ENCODE assay signal across 10 cellular contexts in genomic region chr16:85276258-85276657, GRCh38.
DNase-seq lines count a peak whose midpoint lies in the region; ATAC-seq and TF ChIP-seq lines count a peak whose summit lies in the region.
"Had no signal": no experiment of that assay in that cellular context is flagged by ENCODE, and none has a peak within 500 bp of the region (broad histone marks: within the 10 kb centered on the region; RNA-seq: fewer than 3 reads in every experiment).

No MANE protein-coding gene starts in this region.

- POLR2A ChIA-PET in activated CD4-positive, alpha-beta T cell treated with anti-CD3 and anti-CD28 coated beads, Interleukin-2, amount 10 ng/mL, durations not matched to agents 7 days and 5 days (lab: Charles Lee), result no interaction called here

- no peak overlapping the region for H3K14ac ChIP-seq in mesenchymal stem cell (ENCODE audit: low read length in 2 of 2)

- no peak overlapping the region for H3K4me3 Mint-ChIP-seq in activated CD4-positive, alpha-beta T cell treated with anti-CD3 and anti-CD28 coated beads, Interleukin-2, amount 10 ng/mL, durations not matched to agents 7 days and 5 days
- H3K4me3 Mint-ChIP-seq in activated T-cell treated with anti-CD3 and anti-CD28 coated beads, Interleukin-2, amount 50 U/mL, for 24 hours, result no peak overlapping the region
- H3K4me3 Mint-ChIP-seq: CD4-positive, alpha-beta memory T cell had no signal

- H3K27me3 Mint-ChIP-seq in activated CD4-positive, alpha-beta T cell treated with anti-CD3 and anti-CD28 coated beads, Interleukin-2, amount 10 ng/mL, durations not matched to agents 7 days and 5 days, result no peaks in the 10 kb centered on the region
- peaks cover 3% of the 10 kb centered on the region for H3K27me3 Mint-ChIP-seq in activated T-cell treated with anti-CD3 and anti-CD28 coated beads, Interleukin-2, amount 50 U/mL, for 24 hours

- H3K4me3 ChIP-seq in right cardiac atrium (ENCODE audit: low read length) (no peak overlapping the region), WERI-Rb-1 (ENCODE audit: low read depth, low read length) (no peak overlapping the region), mesenchymal stem cell (ENCODE audit: insufficient read depth in 1 of 2, low read depth in 1 of 2, low read length in 2 of 2) (no peak overlapping the region)

- H3K4ac ChIP-seq in mesenchymal stem cell (ENCODE audit: low read depth in 1 of 2, low read length in 2 of 2), result no peak overlapping the region

- H4K8ac ChIP-seq in mesenchymal stem cell (ENCODE audit: low read length), result peak overlapping the region; percentile 7

- H2BK12ac ChIP-seq in mesenchymal stem cell (ENCODE audit: low read length in 2 of 2), result peak overlapping the region in 1 of 2 experiments; percentile 21

- H2AFZ ChIP-seq in mesenchymal stem cell (ENCODE audit: low read depth, low read length), result no peak overlapping the region

- peaks cover 6% of the 10 kb centered on the region for H3K4me1 ChIP-seq in right cardiac atrium (ENCODE audit: control insufficient read depth, insufficient read depth, low read length)
- peaks cover 4% of the 10 kb centered on the region for H3K4me1 ChIP-seq in mesenchymal stem cell (ENCODE audit: control insufficient read depth, insufficient read depth, low read depth, low read length)

- DNase-seq in Right ventricle myocardium inferior (ENCODE audit: missing footprints) (peak; percentile 32), right cardiac atrium (no peak), WERI-Rb-1 (no peak), mesenchymal stem cell (no peak), SHP77 treated with DMSO at 0.1 percent for 48 hours (lab: John Stamatoyannopoulos, UW) (no peak)
- DNase-seq in activated CD4-positive, alpha-beta T cell treated with anti-CD3 and anti-CD28 coated beads, Interleukin-2, amount 10 ng/mL, durations not matched to agents 7 days and 5 days, result no peak
- DNase-seq in activated T-cell treated with anti-CD3 and anti-CD28 coated beads, Interleukin-2, amount 50 U/mL, for 24 hours, result no peak
- DNase-seq: GF-D8 had no signal

- intact Hi-C loops in Right ventricle myocardium inferior (cut with DNase I), result loop anchor here (5.0 kb wide), 1 partner anchor 441 kb away; no protein-coding TSS in a partner anchor
- intact Hi-C loops in right cardiac atrium (cut with DNase I), result loop anchor here in 1 of 4 donors (10.0 kb wide), 1 partner anchor 439 kb away; no protein-coding TSS in a partner anchor

- peaks cover 50% of the 10 kb centered on the region for H3K79me1 ChIP-seq in mesenchymal stem cell (replicated peaks; ENCODE audit: low read length, poor library complexity, severe bottlenecking)

- no peaks in the 10 kb centered on the region for H3K4me1 Mint-ChIP-seq in activated CD4-positive, alpha-beta T cell treated with anti-CD3 and anti-CD28 coated beads, Interleukin-2, amount 10 ng/mL, durations not matched to agents 7 days and 5 days
- H3K4me1 Mint-ChIP-seq in activated T-cell treated with anti-CD3 and anti-CD28 coated beads, Interleukin-2, amount 50 U/mL, for 24 hours (ENCODE audit: low read depth), result no peaks in the 10 kb centered on the region
- H3K4me1 Mint-ChIP-seq: CD4-positive, alpha-beta memory T cell had no signal

- H2BK120ac ChIP-seq in mesenchymal stem cell (ENCODE audit: low read depth, low read length), result no peak overlapping the region

- H3K4me2 ChIP-seq in mesenchymal stem cell (ENCODE audit: low read length, poor library complexity, severe bottlenecking), result no peak overlapping the region

- H3K36me3 ChIP-seq in WERI-Rb-1 (no peaks in the 10 kb centered on the region), mesenchymal stem cell (ENCODE audit: control insufficient read depth in 1 of 2, insufficient read depth in 2 of 2, low read depth in 1 of 2, low read length in 2 of 2) (peaks cover 0 to 25% of the 10 kb centered on the region in 2 experiments)

- H2BK15ac ChIP-seq in mesenchymal stem cell (ENCODE audit: low read depth, poor library complexity, severe bottlenecking), result no peak overlapping the region

- ATAC-seq in Right ventricle myocardium inferior (no peak), right cardiac atrium (no peak)

- no peaks in the 10 kb centered on the region for H3K36me3 Mint-ChIP-seq in activated CD4-positive, alpha-beta T cell treated with anti-CD3 and anti-CD28 coated beads, Interleukin-2, amount 10 ng/mL, durations not matched to agents 7 days and 5 days (ENCODE audit: low read depth)
- H3K36me3 Mint-ChIP-seq in activated T-cell treated with anti-CD3 and anti-CD28 coated beads, Interleukin-2, amount 50 U/mL, for 24 hours (ENCODE audit: low read depth), result no peaks in the 10 kb centered on the region
- H3K36me3 Mint-ChIP-seq: CD4-positive, alpha-beta memory T cell had no signal

- no peak overlapping the region for H3K9ac ChIP-seq in mesenchymal stem cell (ENCODE audit: low read length)

- no peak for TF ChIP-seq CTCF in WERI-Rb-1 (IDR thresholded peaks at IDR 0.05; ENCODE audit: low read depth, low read length)

- H3K27ac Mint-ChIP-seq in activated CD4-positive, alpha-beta T cell treated with anti-CD3 and anti-CD28 coated beads, Interleukin-2, amount 10 ng/mL, durations not matched to agents 7 days and 5 days, result no peak overlapping the region
- no peak overlapping the region for H3K27ac Mint-ChIP-seq in activated T-cell treated with anti-CD3 and anti-CD28 coated beads, Interleukin-2, amount 50 U/mL, for 24 hours
- H3K27ac Mint-ChIP-seq: CD4-positive, alpha-beta memory T cell had no signal

- no peak overlapping the region for H3K18ac ChIP-seq in mesenchymal stem cell (ENCODE audit: low read depth in 1 of 2, low read length in 2 of 2)

- H2BK5ac ChIP-seq in mesenchymal stem cell (ENCODE audit: low read depth, low read length, poor library complexity, severe bottlenecking), result no peak overlapping the region

- no peak overlapping the region for H3K23ac ChIP-seq in mesenchymal stem cell (ENCODE audit: low read length in 2 of 2)

- H3K9me3 ChIP-seq in right cardiac atrium (ENCODE audit: control insufficient read depth, low read length), result no peaks in the 10 kb centered on the region
- no peaks in the 10 kb centered on the region for H3K9me3 ChIP-seq in WERI-Rb-1 (ENCODE audit: severe bottlenecking)
- no peaks in the 10 kb centered on the region for H3K9me3 ChIP-seq in mesenchymal stem cell (ENCODE audit: control insufficient read depth, low read length)

- no peaks in the 10 kb centered on the region for H3K9me3 Mint-ChIP-seq in activated CD4-positive, alpha-beta T cell treated with anti-CD3 and anti-CD28 coated beads, Interleukin-2, amount 10 ng/mL, durations not matched to agents 7 days and 5 days
- no peaks in the 10 kb centered on the region for H3K9me3 Mint-ChIP-seq in activated T-cell treated with anti-CD3 and anti-CD28 coated beads, Interleukin-2, amount 50 U/mL, for 24 hours

- H4K91ac ChIP-seq in mesenchymal stem cell (ENCODE audit: low read length), result no peak overlapping the region

- H3K27ac ChIP-seq in right cardiac atrium (ENCODE audit: low read length), result no peak overlapping the region
- H3K27ac ChIP-seq in WERI-Rb-1, result peak overlapping the region; percentile 83
- H3K27ac ChIP-seq in mesenchymal stem cell (ENCODE audit: low read length, poor library complexity, severe bottlenecking), result no peak overlapping the region
- H3K27ac ChIP-seq: C4-2B had no signal

- CTCF ChIA-PET in activated CD4-positive, alpha-beta T cell treated with anti-CD3 and anti-CD28 coated beads, Interleukin-2, amount 10 ng/mL, durations not matched to agents 7 days and 5 days (lab: Charles Lee), result interaction anchor here (1.3 to 1.8 kb wide), 2 partner anchors 23 to 144 kb away, joined by 3 to 5 read pairs; no protein-coding TSS in a partner anchor

- H2AK5ac ChIP-seq in mesenchymal stem cell (ENCODE audit: low read length, severe bottlenecking), result no peak overlapping the region

- H3K27me3 ChIP-seq in right cardiac atrium (ENCODE audit: control insufficient read depth, insufficient read depth), result no peaks in the 10 kb centered on the region
- no peaks in the 10 kb centered on the region for H3K27me3 ChIP-seq in WERI-Rb-1 (ENCODE audit: insufficient read depth, low read depth, severe bottlenecking)
- H3K27me3 ChIP-seq in mesenchymal stem cell (ENCODE audit: control insufficient read depth in 1 of 2, insufficient read depth in 1 of 2, low read length in 2 of 2), result no peaks in the 10 kb centered on the region

- 85% methylated on average over 12 of the region's 12 CpGs for WGBS in right cardiac atrium
- WGBS in mesenchymal stem cell, result 89% methylated on average over 12 of the region's 12 CpGs
